ENCODE assay signal across 8 cellular contexts in the genomic region with DNA sequence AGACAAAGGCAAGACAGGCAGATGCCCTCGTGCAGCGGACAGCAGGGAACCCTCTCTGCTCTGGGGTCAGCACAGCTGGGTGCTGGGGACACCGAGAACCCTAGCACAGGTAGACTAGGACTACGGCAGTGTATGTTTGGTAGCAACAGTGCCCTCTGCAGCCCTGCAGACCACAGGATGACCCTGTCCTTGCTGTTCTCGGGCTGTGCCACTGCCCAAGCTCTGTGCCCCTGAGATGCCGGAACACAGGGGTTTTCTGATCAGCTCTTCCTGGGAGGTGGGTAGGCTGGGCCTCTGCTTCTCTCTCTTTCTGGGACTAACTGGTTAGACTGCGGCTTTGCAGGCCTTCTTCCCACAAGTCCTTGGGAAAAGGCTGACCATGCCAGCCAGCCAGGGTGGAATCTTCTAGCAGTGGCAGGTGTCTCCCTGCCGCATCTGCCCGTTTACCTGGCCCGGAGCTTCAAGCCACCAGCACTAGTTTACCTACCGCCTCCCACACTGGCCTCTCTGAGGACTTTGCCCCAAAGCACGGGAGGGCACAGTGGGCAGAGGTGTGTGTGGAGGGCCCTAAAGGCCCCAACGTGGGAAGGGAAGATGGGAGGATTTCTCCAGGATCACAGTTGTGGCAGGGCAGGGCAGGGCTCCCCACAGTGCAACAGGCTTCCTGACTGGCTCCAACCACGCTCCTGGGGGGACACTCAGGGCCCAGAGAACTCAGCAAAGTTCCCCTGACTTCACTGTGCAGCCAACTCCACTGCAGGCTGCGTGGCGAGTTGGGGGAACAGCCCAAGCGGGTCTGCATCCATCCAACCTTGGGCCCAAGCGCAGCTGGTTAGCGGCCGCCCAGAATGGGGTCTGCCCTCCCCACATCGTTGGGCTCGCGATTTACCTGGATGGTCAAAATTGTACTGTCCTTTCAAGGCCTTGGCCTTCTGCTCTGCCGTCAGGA. TPM values are rescaled to one million over a fixed set of nuclear protein-coding genes. Genes with fewer than 3 reads are reported as not detected.
DNase-seq lines count a peak whose midpoint lies in the region; ATAC-seq and TF ChIP-seq lines count a peak whose summit lies in the region.

No MANE protein-coding gene starts in this region.

- H3K27ac ChIP-seq in HEK293 (ENCODE audit: extremely low read depth, low read depth, low read length): peak overlapping the region; percentile 88
- H3K27ac ChIP-seq in smooth muscle cell (ENCODE audit: low read depth): no peak overlapping the region

- H3K9me3 Mint-ChIP-seq in activated B cell treated with CpG ODN at 0.5 μM for 24 hours: no peaks in the 10 kb centered on the region

- H3K36me3 ChIP-seq in HEK293 (ENCODE audit: control insufficient read depth in 2 of 2, insufficient read depth in 1 of 2, low read length in 2 of 2): peaks cover 17 to 55% of the 10 kb centered on the region in 2 experiments; a peak in 2 of 3 replicates
- no peaks in the 10 kb centered on the region for H3K36me3 ChIP-seq in smooth muscle cell (ENCODE audit: low read depth)

- POLR2A ChIA-PET in HEK293 (lab: Yijun Ruan, JAX): interaction anchor here (0.6 to 1.0 kb wide), 4 partner anchors 17 to 763 kb away, joined by 3 to 5 read pairs (median 3); no protein-coding TSS in a partner anchor
- POLR2A ChIA-PET in activated B cell treated with CpG ODN at 0.5 μM for 24 hours (lab: Charles Lee): no interaction called here

- peaks cover 17% of the 10 kb centered on the region for H3K4me1 Mint-ChIP-seq in activated B cell treated with CpG ODN at 0.5 μM for 24 hours

- peak overlapping the region; percentile 89 for H3K4me3 ChIP-seq in HEK293 (ENCODE audit: low read depth, low read length)
- peak overlapping the region; percentile 70 for H3K4me3 ChIP-seq in iPS-11a (ENCODE audit: low read depth, low read length)
- peak overlapping the region; percentile 98 for H3K4me3 ChIP-seq in smooth muscle cell

- H3K27me3 ChIP-seq in smooth muscle cell (ENCODE audit: low read depth): no peaks in the 10 kb centered on the region

- intact Hi-C loops in activated B cell treated with CpG ODN at 0.5 μM for 24 hours (cut with micrococcal nuclease): loop anchor here (2.0 to 5.0 kb wide), 3 partner anchors 27 to 217 kb away; a partner anchor contains a TSS

- no peak overlapping the region for H2AFZ ChIP-seq in smooth muscle cell (ENCODE audit: low read depth)

- DNase-seq in activated B cell treated with CpG ODN at 0.5 μM for 24 hours: no peak
- no peak for DNase-seq in smooth muscle cell (lab: John Stamatoyannopoulos, UW; ENCODE audit: unreplicated experiment)
- no peak for DNase-seq in omental fat pad (ENCODE audit: low spot score)
- DNase-seq in NCI-H2196 treated with DMSO at 0.1 percent for 48 hours (lab: John Stamatoyannopoulos, UW; ENCODE audit: unreplicated experiment): no peak
- no peak for DNase-seq in D341Med (ENCODE audit: low spot score)

- no peaks in the 10 kb centered on the region for H3K27me3 Mint-ChIP-seq in activated B cell treated with CpG ODN at 0.5 μM for 24 hours

- H3K4me2 ChIP-seq in smooth muscle cell: peak overlapping the region; percentile 99

- CTCF ChIA-PET in HEK293 (lab: Yijun Ruan, JAX) (interaction anchor here (0.6 to 1.3 kb wide), 3 partner anchors 24 to 224 kb away, joined by 3 read pairs; no protein-coding TSS in a partner anchor), activated B cell treated with CpG ODN at 0.5 μM for 24 hours (lab: Charles Lee) (no interaction called here)

- no peaks in the 10 kb centered on the region for H3K9me3 ChIP-seq in HEK293 (ENCODE audit: control insufficient read depth, insufficient read depth, low read depth, low read length)
- H3K9me3 ChIP-seq in smooth muscle cell (replicated peaks; ENCODE audit: low read depth): no peaks in the 10 kb centered on the region

- H3K4me3 Mint-ChIP-seq in activated B cell treated with CpG ODN at 0.5 μM for 24 hours: peak overlapping the region; percentile 79

- peak overlapping the region; percentile 82 for H3K9ac ChIP-seq in smooth muscle cell (ENCODE audit: low read depth)

- peaks cover 42% of the 10 kb centered on the region for H3K36me3 Mint-ChIP-seq in activated B cell treated with CpG ODN at 0.5 μM for 24 hours (ENCODE audit: low read depth)

- WGBS in smooth muscle cell (ENCODE audit: low lambda C conversion rate): 76% methylated on average over 24 of the region's 24 CpGs

- H3K27ac Mint-ChIP-seq in activated B cell treated with CpG ODN at 0.5 μM for 24 hours: no peak overlapping the region

- H3K79me2 ChIP-seq in smooth muscle cell (ENCODE audit: low read depth): peaks cover 6% of the 10 kb centered on the region

- H3K4me1 ChIP-seq in HEK293 (ENCODE audit: control insufficient read depth, insufficient read depth, low read length) (0 out of 2 replicates have a peak, but pooled peaks cover 2% of the 10 kb centered on the region), smooth muscle cell (ENCODE audit: low read depth) (peaks cover 6% of the 10 kb centered on the region)

- no peaks in the 10 kb centered on the region for H4K20me1 ChIP-seq in smooth muscle cell (ENCODE audit: low read depth)

- no peak for TF ChIP-seq CTCF in HEK293 (tag by site-specific recombination; IDR thresholded peaks at IDR 0.05)
- no peak for TF ChIP-seq CTCF in activated B cell treated with CpG ODN at 0.5 μM for 24 hours (IDR thresholded peaks at IDR 0.05)
- no peak for TF ChIP-seq CTCF in smooth muscle cell (IDR thresholded peaks at IDR 0.05; ENCODE audit: borderline replicate concordance, insufficient read depth, poor library complexity, severe bottlenecking)
- no peak for TF ChIP-seq CTCF in omental fat pad (IDR thresholded peaks at IDR 0.05)

- peaks cover 3% of the 10 kb centered on the region for H3F3A ChIP-seq in smooth muscle cell (ENCODE audit: low read depth)

- ATAC-seq in activated B cell treated with CpG ODN at 0.5 μM for 24 hours (ENCODE audit: low read depth) (no peak), omental fat pad (ENCODE audit: low FRiP score) (no peak), GM19351 (IDR thresholded peaks at IDR 0.05; ENCODE audit: unreplicated experiment) (no peak)

TF ChIP-seq in HEK293, 187 proteins besides CTCF, POLR2A, EP300 and RAD21:
- TF ChIP-seq SCRT1 (tag by site-specific recombination; IDR thresholded peaks at IDR 0.05; ENCODE audit: borderline replicate concordance) (peak; percentile 16; the same call in 1 of the 2 replicates), ZSCAN30 (tag by site-specific recombination; IDR thresholded peaks at IDR 0.05) (no peak)
- TF ChIP-seq, protein P1, sequence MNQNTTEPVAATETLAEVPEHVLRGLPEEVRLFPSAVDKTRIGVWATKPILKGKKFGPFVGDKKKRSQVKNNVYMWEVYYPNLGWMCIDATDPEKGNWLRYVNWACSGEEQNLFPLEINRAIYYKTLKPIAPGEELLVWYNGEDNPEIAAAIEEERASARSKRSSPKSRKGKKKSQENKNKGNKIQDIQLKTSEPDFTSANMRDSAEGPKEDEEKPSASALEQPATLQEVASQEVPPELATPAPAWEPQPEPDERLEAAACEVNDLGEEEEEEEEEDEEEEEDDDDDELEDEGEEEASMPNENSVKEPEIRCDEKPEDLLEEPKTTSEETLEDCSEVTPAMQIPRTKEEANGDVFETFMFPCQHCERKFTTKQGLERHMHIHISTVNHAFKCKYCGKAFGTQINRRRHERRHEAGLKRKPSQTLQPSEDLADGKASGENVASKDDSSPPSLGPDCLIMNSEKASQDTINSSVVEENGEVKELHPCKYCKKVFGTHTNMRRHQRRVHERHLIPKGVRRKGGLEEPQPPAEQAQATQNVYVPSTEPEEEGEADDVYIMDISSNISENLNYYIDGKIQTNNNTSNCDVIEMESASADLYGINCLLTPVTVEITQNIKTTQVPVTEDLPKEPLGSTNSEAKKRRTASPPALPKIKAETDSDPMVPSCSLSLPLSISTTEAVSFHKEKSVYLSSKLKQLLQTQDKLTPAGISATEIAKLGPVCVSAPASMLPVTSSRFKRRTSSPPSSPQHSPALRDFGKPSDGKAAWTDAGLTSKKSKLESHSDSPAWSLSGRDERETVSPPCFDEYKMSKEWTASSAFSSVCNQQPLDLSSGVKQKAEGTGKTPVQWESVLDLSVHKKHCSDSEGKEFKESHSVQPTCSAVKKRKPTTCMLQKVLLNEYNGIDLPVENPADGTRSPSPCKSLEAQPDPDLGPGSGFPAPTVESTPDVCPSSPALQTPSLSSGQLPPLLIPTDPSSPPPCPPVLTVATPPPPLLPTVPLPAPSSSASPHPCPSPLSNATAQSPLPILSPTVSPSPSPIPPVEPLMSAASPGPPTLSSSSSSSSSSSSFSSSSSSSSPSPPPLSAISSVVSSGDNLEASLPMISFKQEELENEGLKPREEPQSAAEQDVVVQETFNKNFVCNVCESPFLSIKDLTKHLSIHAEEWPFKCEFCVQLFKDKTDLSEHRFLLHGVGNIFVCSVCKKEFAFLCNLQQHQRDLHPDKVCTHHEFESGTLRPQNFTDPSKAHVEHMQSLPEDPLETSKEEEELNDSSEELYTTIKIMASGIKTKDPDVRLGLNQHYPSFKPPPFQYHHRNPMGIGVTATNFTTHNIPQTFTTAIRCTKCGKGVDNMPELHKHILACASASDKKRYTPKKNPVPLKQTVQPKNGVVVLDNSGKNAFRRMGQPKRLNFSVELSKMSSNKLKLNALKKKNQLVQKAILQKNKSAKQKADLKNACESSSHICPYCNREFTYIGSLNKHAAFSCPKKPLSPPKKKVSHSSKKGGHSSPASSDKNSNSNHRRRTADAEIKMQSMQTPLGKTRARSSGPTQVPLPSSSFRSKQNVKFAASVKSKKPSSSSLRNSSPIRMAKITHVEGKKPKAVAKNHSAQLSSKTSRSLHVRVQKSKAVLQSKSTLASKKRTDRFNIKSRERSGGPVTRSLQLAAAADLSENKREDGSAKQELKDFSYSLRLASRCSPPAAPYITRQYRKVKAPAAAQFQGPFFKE (tag by site-specific recombination; IDR thresholded peaks at IDR 0.05; ENCODE audit: borderline replicate concordance): no peak
TF ChIP-seq in HEK293: peak in this region for 1.

RNA-seq across cellular contexts. Expression of a gene that starts 1.2 kb away (rescaled TPM):
- 19.1 and 30.4 TPM in 2 replicates for total RNA-seq in activated B cell treated with CpG ODN at 0.5 μM for 24 hours
- total RNA-seq in smooth muscle cell: 9.7 and 13.6 TPM in 2 replicates
- 18.7 and 20.2 TPM in 2 replicates for polyA plus RNA-seq in smooth muscle cell
- 10 to 100 TPM; 25.0 to 38.5 (median 32.7) TPM for total RNA-seq in omental fat pad

RNA-seq across cellular contexts. Expression of a gene that starts 15.5 kb away (rescaled TPM):
- not detected in 2 replicates for total RNA-seq in activated B cell treated with CpG ODN at 0.5 μM for 24 hours
- not detected in 2 replicates for total RNA-seq in smooth muscle cell
- polyA plus RNA-seq in smooth muscle cell: not detected in 2 replicates
- not detected for total RNA-seq in omental fat pad

RNA-seq across cellular contexts. Expression of a gene that starts 27.2 kb away (rescaled TPM):
- total RNA-seq in activated B cell treated with CpG ODN at 0.5 μM for 24 hours: 24.9 and 29.8 TPM in 2 replicates
- 11.8 and 14.6 TPM in 2 replicates for total RNA-seq in smooth muscle cell
- 15.2 and 23.6 TPM in 2 replicates for polyA plus RNA-seq in smooth muscle cell
- total RNA-seq in omental fat pad: 10 to 100 TPM; 18.7 to 23.5 (median 19.7) TPM
